7 cellular contexts compared by ENCODE assay signal in the genomic region with DNA sequence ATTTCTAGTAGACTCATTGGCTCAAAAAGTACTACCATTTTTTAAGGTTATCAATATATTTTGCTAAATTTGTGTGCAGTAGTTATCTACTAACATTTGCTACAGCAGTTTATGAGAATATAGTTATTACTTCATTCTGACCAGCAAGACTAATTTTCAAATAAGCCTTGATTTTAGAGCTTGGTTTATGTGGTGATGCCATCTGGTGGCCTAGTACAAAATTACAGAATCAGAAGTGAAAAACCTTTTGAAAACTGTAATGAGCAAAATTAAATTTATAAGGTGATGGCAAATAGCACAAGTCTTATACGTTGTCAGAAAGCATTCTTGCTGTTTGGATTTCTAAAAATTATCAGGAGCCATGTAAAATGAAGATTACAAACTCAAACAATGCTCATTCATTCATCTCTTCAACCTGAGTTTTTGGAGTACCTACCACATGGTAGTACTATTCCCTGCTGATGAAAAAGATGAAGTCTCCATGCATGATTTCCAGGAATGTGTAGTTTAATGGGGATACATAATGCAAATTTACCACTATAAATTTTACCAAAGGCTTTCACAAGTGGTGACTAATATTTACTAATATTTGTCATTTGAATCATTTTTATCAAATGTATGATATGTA. TPM values are rescaled to one million over a fixed set of nuclear protein-coding genes. Genes with fewer than 3 reads are reported as not detected.
DNase-seq lines count a peak whose midpoint lies in the region; ATAC-seq, FAIRE-seq and TF ChIP-seq lines count a peak whose summit lies in the region.

No MANE protein-coding gene starts in this region.

- H2BK12ac ChIP-seq in H1 (ENCODE audit: low read depth, low read length) = no peak overlapping the region

- H3K9me3 Mint-ChIP-seq in nephron = no peaks in the 10 kb centered on the region

- H3K36me3 ChIP-seq in HAP-1 (replicated peaks) = no peaks in the 10 kb centered on the region
- no peaks in the 10 kb centered on the region for H3K36me3 ChIP-seq in H1 (ENCODE audit: control insufficient read depth in 2 of 4, insufficient read depth in 4 of 4, low read length in 3 of 4)

- no peaks in the 10 kb centered on the region for H3K79me1 ChIP-seq in H1 (ENCODE audit: low read depth, low read length)

- FAIRE-seq in H1 (lab: Jason Lieb, UNC) = peak; percentile 92

- H3K14ac ChIP-seq in H1 (ENCODE audit: insufficient read length) = no peak overlapping the region

- H3K27me3 Mint-ChIP-seq in nephron (ENCODE audit: low read depth) = no peaks in the 10 kb centered on the region

- WGBS in H1 (ENCODE audit: extremely low coverage in 1 of 2, insufficient coverage in 1 of 2, insufficient read length in 1 of 2, insufficient replicate concordance in 2 of 2, low coverage in 1 of 2, low lambda C conversion rate in 2 of 2, missing lambda C conversion rate in 1 of 2), 2 experiments = 4% methylated on average over 1 of the region's 1 CpG; no CpG with 5 or more reads in 1 of the 2 experiments

- no peak overlapping the region for H3K4me3 Mint-ChIP-seq in nephron

- no peak overlapping the region for H3K18ac ChIP-seq in H1 (ENCODE audit: extremely low read depth, low read length)

- TF ChIP-seq CTCF in H1 (IDR thresholded peaks at IDR 0.05; ENCODE audit: control extremely low read depth in 1 of 3, insufficient read depth in 1 of 3, low read depth in 1 of 3, low read length in 3 of 3) (peak in 2 of 3 experiments; percentile 40 to 53; a peak in 2 of 4 replicates), nephron (IDR thresholded peaks at IDR 0.05; ENCODE audit: unreplicated experiment in 3 of 3) (peak; percentile 61 to 85 (median 73))

- no peak overlapping the region for H2AFZ ChIP-seq in H1 (ENCODE audit: low read length)

- no peak overlapping the region for H2BK5ac ChIP-seq in H1 (ENCODE audit: low read depth, low read length)

- no peaks in the 10 kb centered on the region for H3K4me1 Mint-ChIP-seq in nephron

- ATAC-seq in HG03469 (IDR thresholded peaks at IDR 0.05; ENCODE audit: unreplicated experiment) = no peak
- no peak for ATAC-seq in HG03520 (IDR thresholded peaks at IDR 0.05; ENCODE audit: unreplicated experiment)

- H3K23me2 ChIP-seq in H1 (ENCODE audit: low read depth, low read length) = no peaks in the 10 kb centered on the region

- H3K79me2 ChIP-seq in H1 (ENCODE audit: control insufficient read depth in 1 of 2, insufficient read depth in 2 of 2, low read length in 2 of 2) = no peaks in the 10 kb centered on the region

- H4K8ac ChIP-seq in H1 (ENCODE audit: extremely low read depth, insufficient read depth, low read length) = no peak overlapping the region

- H3K9ac ChIP-seq in H1 (replicated peaks in 1 of 4; ENCODE audit: extremely low read depth in 1 of 4, low read depth in 3 of 4, low read length in 3 of 4) = no peak overlapping the region

- no peak for TF ChIP-seq POLR2A in H1 (IDR thresholded peaks at IDR 0.05; ENCODE audit: control extremely low read depth in 1 of 2, low read depth in 2 of 2, low read length in 2 of 2)

- H4K91ac ChIP-seq in H1 (replicated peaks; ENCODE audit: insufficient read length, low read length) = no peak overlapping the region

- H2BK20ac ChIP-seq in H1 (ENCODE audit: low read length) = no peak overlapping the region

- H3K4me3 ChIP-seq in HAP-1 = no peak overlapping the region
- H3K4me3 ChIP-seq in H1 (ENCODE audit: extremely low read depth in 1 of 4, insufficient read depth in 2 of 4, low read depth in 3 of 4, low read length in 4 of 4) = no peak overlapping the region

- H3K36me3 Mint-ChIP-seq in nephron (ENCODE audit: low read depth) = no peaks in the 10 kb centered on the region

- no peaks in the 10 kb centered on the region for H3K9me3 ChIP-seq in HAP-1
- H3K9me3 ChIP-seq in H1 (ENCODE audit: insufficient read depth in 2 of 2, low read depth in 1 of 2, low read length in 1 of 2) = no peaks in the 10 kb centered on the region

- POLR2A ChIA-PET in H1 (lab: Charles Lee; ENCODE audit: partially characterized antibody) = no interaction called here

- no peak overlapping the region for H3K4ac ChIP-seq in H1 (replicated peaks; ENCODE audit: insufficient read length, low read depth, low read length)

- no peak overlapping the region for H2AK5ac ChIP-seq in H1 (ENCODE audit: low read depth, low read length)

- no peak overlapping the region for H2BK120ac ChIP-seq in H1 (replicated peaks; ENCODE audit: low read depth, low read length)

- H3K27me3 ChIP-seq in HAP-1 (ENCODE audit: low read depth) (peaks cover 3% of the 10 kb centered on the region), H1 (replicated peaks in 1 of 4; ENCODE audit: control insufficient read depth in 3 of 4, extremely low read depth in 1 of 4, insufficient read depth in 3 of 4, low read length in 3 of 4) (no peaks in the 10 kb centered on the region)

- H4K20me1 ChIP-seq in H1 (replicated peaks in 1 of 2; ENCODE audit: control insufficient read depth in 1 of 2, insufficient read depth in 2 of 2, low read length in 2 of 2) = no peaks in the 10 kb centered on the region

- DNase-seq in DMS114 treated with DMSO at 0.1 percent for 48 hours (lab: John Stamatoyannopoulos, UW; ENCODE audit: unreplicated experiment) = peak; percentile 44
- peak; percentile 15 to 43 for DNase-seq in HAP-1 (ENCODE audit: low spot score in 2 of 2)
- peak; percentile 1 for DNase-seq in OCI-M2 (lab: John Stamatoyannopoulos, UW; ENCODE audit: unreplicated experiment)
- no peak for DNase-seq in H1 (ENCODE audit: low read depth in 1 of 2, low spot score in 2 of 2)

- H3K56ac ChIP-seq in H1 (replicated peaks; ENCODE audit: insufficient read length, low read depth, low read length) = no peak overlapping the region

- TF ChIP-seq EP300 in H1 (IDR thresholded peaks at IDR 0.05; ENCODE audit: borderline replicate concordance in 1 of 2, low read depth in 2 of 2, low read length in 2 of 2) = no peak

- CTCF ChIA-PET in H1 (lab: Charles Lee; ENCODE audit: partially characterized antibody) = interaction anchor here (0.9 to 4.7 kb wide), 9 partner anchors 15 to 338 kb away, joined by 3 to 33 read pairs (median 6); no protein-coding TSS in a partner anchor

- no peak overlapping the region for H2BK15ac ChIP-seq in H1 (ENCODE audit: low read length)

- H3K4me2 ChIP-seq in H1 (ENCODE audit: insufficient read depth in 1 of 2, low read depth in 2 of 2, low read length in 2 of 2) = no peak overlapping the region

- H3K4me1 ChIP-seq in HAP-1 (no peaks in the 10 kb centered on the region; the same call in 1 of the 2 replicates), H1 (replicated peaks in 1 of 4; ENCODE audit: control insufficient read depth in 3 of 4, insufficient read depth in 4 of 4, low read length in 3 of 4) (peaks cover 0 to 1% (median under 1%) of the 10 kb centered on the region in 4 experiments; a peak in 2 of 7 replicates)

- no peak overlapping the region for H4K5ac ChIP-seq in H1 (ENCODE audit: insufficient read length, low read depth, low read length)

- peak; percentile 77 to 81 for TF ChIP-seq RAD21 in H1 (IDR thresholded peaks at IDR 0.05 in 1 of 2, conservative IDR thresholded peaks at IDR 0.05 in 1 of 2; ENCODE audit: low read depth in 2 of 2, low read length in 2 of 2)

- no peak overlapping the region for H3K23ac ChIP-seq in H1 (ENCODE audit: insufficient read length)

- in situ Hi-C loops in HAP-1 (cut with MboI; ENCODE audit: low sequenced_read_pairs) = loop anchor here (10.0 to 25.0 kb wide), 3 partner anchors 225 to 825 kb away; partner anchors contain the start of gene CLECL1

- no peak overlapping the region for H3K27ac Mint-ChIP-seq in nephron

- no peak overlapping the region for H3K27ac ChIP-seq in H1 (ENCODE audit: low read depth, low read length)

TF ChIP-seq in H1, 55 proteins besides CTCF, POLR2A, EP300 and RAD21:
- TF ChIP-seq GABPA (IDR thresholded peaks at IDR 0.05; ENCODE audit: borderline replicate concordance, insufficient read depth, low read length) = no peak
- TF ChIP-seq EZH2 (IDR thresholded peaks at IDR 0.05; ENCODE audit: low read depth, low read length, severe bottlenecking) = no peak
- TF ChIP-seq E2F6 (IDR thresholded peaks at IDR 0.05) = no peak
- no peak for TF ChIP-seq JUND (IDR thresholded peaks at IDR 0.05; ENCODE audit: low read length)
- TF ChIP-seq SIRT6 (IDR thresholded peaks at IDR 0.05; ENCODE audit: low read length) = no peak
- no peak for TF ChIP-seq YY1 (IDR thresholded peaks at IDR 0.05; ENCODE audit: low read depth, low read length)
- TF ChIP-seq HDAC6 (IDR thresholded peaks at IDR 0.05; ENCODE audit: low read depth, low read length) = no peak
- TF ChIP-seq JUN (IDR thresholded peaks at IDR 0.05; ENCODE audit: low read depth, low read length) = no peak
- TF ChIP-seq TEAD4 (IDR thresholded peaks at IDR 0.05; ENCODE audit: low read depth, low read length) = no peak
- TF ChIP-seq SUZ12 (IDR thresholded peaks at IDR 0.05; ENCODE audit: low read length) = no peak

RNA-seq across cellular contexts. Expression of gene MAGOHB, which starts 51.0 kb away (rescaled TPM):
- 51.9 and 53.7 TPM in 2 replicates for total RNA-seq in H1 (2021; fragmentation: NEBNext Ultra II Directional; extraction: Animal tissue kit (Norgen Biotek cat#: 25700))
- 6.6 and 21.5 TPM in 2 replicates for polyA plus RNA-seq in H1 (2011; rRNA removed)
- 23.5 TPM for polyA plus RNA-seq in H1 (2011; cell fraction: cytosol; rRNA removed)
- 3.8 TPM for polyA plus RNA-seq in H1 (2011; cell fraction: nucleus; rRNA removed)
- 38.7 to 51.8 TPM (median 45.4 TPM) in 4 replicates for polyA plus RNA-seq in H1 (2012, experiment 1 of 2)
- polyA plus RNA-seq in H1 (2012, experiment 2 of 2) = 10.9 TPM
- polyA plus RNA-seq in H1 (2013, experiment 1 of 2) = 33.3 TPM
- 36.7 TPM for polyA plus RNA-seq in H1 (2013, experiment 2 of 2)
- polyA minus RNA-seq in H1 (2011; rRNA and poly(A)+ RNA removed) = 12.0 and 12.1 TPM in 2 replicates
- 7.5 TPM for polyA minus RNA-seq in H1 (2011; cell fraction: cytosol; rRNA and poly(A)+ RNA removed)
- polyA minus RNA-seq in H1 (2011; cell fraction: nucleus; rRNA and poly(A)+ RNA removed) = 45.9 TPM

RNA-seq across cellular contexts. Expression of gene EIF2S3B, which starts 56.7 kb away (rescaled TPM):
- total RNA-seq in H1 (2021; fragmentation: NEBNext Ultra II Directional; extraction: Animal tissue kit (Norgen Biotek cat#: 25700)) = 5.3 and 6.7 TPM in 2 replicates
- polyA plus RNA-seq in H1 (2011; rRNA removed) = 2.8 and 3.1 TPM in 2 replicates
- 4.4 TPM for polyA plus RNA-seq in H1 (2011; cell fraction: cytosol; rRNA removed)
- polyA plus RNA-seq in H1 (2011; cell fraction: nucleus; rRNA removed) = 4.3 TPM
- 10.5 to 13.4 TPM (median 11.4 TPM) in 4 replicates for polyA plus RNA-seq in H1 (2012, experiment 1 of 2)
- 4.7 TPM for polyA plus RNA-seq in H1 (2012, experiment 2 of 2)
- polyA plus RNA-seq in H1 (2013, experiment 1 of 2) = 4.2 TPM
- polyA plus RNA-seq in H1 (2013, experiment 2 of 2) = 3.9 TPM
- polyA minus RNA-seq in H1 (2011; rRNA and poly(A)+ RNA removed) = 15.9 and 22.2 TPM in 2 replicates
- polyA minus RNA-seq in H1 (2011; cell fraction: cytosol; rRNA and poly(A)+ RNA removed) = 9.2 TPM
- 16.7 TPM for polyA minus RNA-seq in H1 (2011; cell fraction: nucleus; rRNA and poly(A)+ RNA removed)

Comparison
In these comparisons a context has a peak if more than half of its experiments do, and no peak if none do; other contexts are left out.
1. DNase-seq: peak in DMS114 treated with DMSO at 0.1 percent for 48 hours (single experiment), HAP-1 (2 of 2) and OCI-M2 (single experiment); none in H1 (0 of 2).